Comparison of ENCODE assay signal across 1 cellular context in genomic region chr15:72141171-72142084, GRCh38.
TF ChIP-seq lines count a peak whose summit lies in the region.

No MANE protein-coding gene starts in this region.

TF ChIP-seq in SK-N-SH, 30 proteins besides CTCF, POLR2A, EP300 and RAD21 (continued from another document):
- TF ChIP-seq ZBTB33 (IDR thresholded peaks at IDR 0.05; ENCODE audit: borderline replicate concordance, low read depth), result no peak
- TF ChIP-seq JUND (IDR thresholded peaks at IDR 0.05), result no peak
- TF ChIP-seq MXI1 (IDR thresholded peaks at IDR 0.05; ENCODE audit: low read depth, low read length), result no peak
- TF ChIP-seq REST (IDR thresholded peaks at IDR 0.05; ENCODE audit: low read depth, low read length), result no peak
- TF ChIP-seq RFX5 (IDR thresholded peaks at IDR 0.05; ENCODE audit: low read length), result no peak
- no peak for TF ChIP-seq USF1 (IDR thresholded peaks at IDR 0.05; ENCODE audit: borderline replicate concordance, low read depth)
- no peak for TF ChIP-seq MEF2A (IDR thresholded peaks at IDR 0.05; ENCODE audit: borderline replicate concordance, low read depth)
- no peak for TF ChIP-seq YY1 (IDR thresholded peaks at IDR 0.05; ENCODE audit: low read depth)
- TF ChIP-seq EZH2phosphoT487 (IDR thresholded peaks at IDR 0.05; ENCODE audit: borderline replicate concordance, low read depth), result no peak
- no peak for TF ChIP-seq SIN3A (IDR thresholded peaks at IDR 0.05; ENCODE audit: borderline replicate concordance, low read depth, low read length)
- TF ChIP-seq IRF3 (IDR thresholded peaks at IDR 0.05; ENCODE audit: low read depth, low read length), result no peak
- TF ChIP-seq TCF12 (IDR thresholded peaks at IDR 0.05), result no peak
- no peak for TF ChIP-seq SMC3 (IDR thresholded peaks at IDR 0.05; ENCODE audit: low read depth, low read length)
- TF ChIP-seq RCOR1 (IDR thresholded peaks at IDR 0.05; ENCODE audit: low read length), result no peak
- no peak for TF ChIP-seq USF2 (IDR thresholded peaks at IDR 0.05; ENCODE audit: borderline replicate concordance, low read depth, low read length)
- TF ChIP-seq CHD2 (IDR thresholded peaks at IDR 0.05; ENCODE audit: low read length, partially characterized antibody), result no peak
- TF ChIP-seq MAX (IDR thresholded peaks at IDR 0.05; ENCODE audit: low read depth), result no peak
